11 cellular contexts compared by ENCODE assay signal in the genomic region with DNA sequence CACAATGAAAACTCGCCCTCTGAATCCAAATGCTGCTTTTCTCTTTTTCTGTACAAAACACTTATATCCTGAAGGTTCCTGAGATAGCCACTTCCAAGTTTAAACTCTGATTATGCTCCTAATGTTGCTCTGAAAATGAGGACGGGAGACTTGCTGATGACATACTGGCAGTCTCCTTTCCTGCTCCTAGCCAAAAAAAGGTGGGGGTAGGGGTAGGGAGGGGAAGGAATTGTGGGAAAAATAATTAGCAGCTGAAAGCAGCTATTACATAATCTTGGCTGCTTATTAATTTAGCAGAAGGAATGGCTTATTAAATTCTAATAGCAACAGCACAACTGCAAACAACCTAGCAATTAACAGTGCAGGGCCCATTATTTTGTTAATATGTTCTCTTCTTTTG. TPM values are rescaled to one million over a fixed set of nuclear protein-coding genes. Genes with fewer than 3 reads are reported as not detected.
A peak's percentile ranks its signal among the peaks of the same experiment; 100 is the strongest.
DNase-seq lines count a peak whose midpoint lies in the region; ATAC-seq and TF ChIP-seq lines count a peak whose summit lies in the region.
"Had no signal": no experiment of that assay in that cellular context is flagged by ENCODE, and none has a peak within 500 bp of the region (broad histone marks: within the 10 kb centered on the region; RNA-seq: fewer than 3 reads in every experiment).

No MANE protein-coding gene starts in this region.

- intact Hi-C loops in dendritic cell treated with granulocyte-macrophage colony-stimulating factor and Interleukin-4, amounts not matched to agents 40 ng/mL and 50 ng/mL, for 4 days (cut with micrococcal nuclease), result no loop called here
- intact Hi-C loops in gastrocnemius medialis (cut with DNase I; ENCODE audit: low total_unique reads), result loop anchor here (5.0 to 10.0 kb wide), 2 partner anchors 118 to 931 kb away; a partner anchor contains a TSS

- H3K27me3 Mint-ChIP-seq in dendritic cell treated with granulocyte-macrophage colony-stimulating factor and Interleukin-4, amounts not matched to agents 40 ng/mL and 50 ng/mL, for 4 days, result no peaks in the 10 kb centered on the region

- H3K27ac Mint-ChIP-seq in dendritic cell treated with granulocyte-macrophage colony-stimulating factor and Interleukin-4, amounts not matched to agents 40 ng/mL and 50 ng/mL, for 4 days, result peak overlapping the region; percentile 100

- ATAC-seq in gastrocnemius medialis (no peak), GM21423 (IDR thresholded peaks at IDR 0.05; ENCODE audit: unreplicated experiment) (no peak)
- ATAC-seq: PC-3 had no signal

- H3K4me3 ChIP-seq in MM.1S (ENCODE audit: low read length) (peak overlapping the region; percentile 79), gastrocnemius medialis (no peak overlapping the region)

- H4K20me1 ChIP-seq in MM.1S (ENCODE audit: insufficient read depth, low read length), result no peaks in the 10 kb centered on the region

- TF ChIP-seq POLR2A in gastrocnemius medialis (IDR thresholded peaks at IDR 0.05), result no peak

- peak overlapping the region; percentile 99; the same call in 1 of the 2 replicates for H3K27ac ChIP-seq in MM.1S (ENCODE audit: low read length)
- H3K27ac ChIP-seq in gastrocnemius medialis, result peak overlapping the region; percentile 87 to 94 (median 92)

- no peak for TF ChIP-seq CTCF in MM.1S (IDR thresholded peaks at IDR 0.05; ENCODE audit: low read length)
- TF ChIP-seq CTCF in gastrocnemius medialis (IDR thresholded peaks at IDR 0.05 in 4 of 5, conservative IDR thresholded peaks at IDR 0.05 in 1 of 5), result no peak

- H3K4me1 Mint-ChIP-seq in dendritic cell treated with granulocyte-macrophage colony-stimulating factor and Interleukin-4, amounts not matched to agents 40 ng/mL and 50 ng/mL, for 4 days (ENCODE audit: low read depth), result peaks cover 5% of the 10 kb centered on the region

- H3K4me1 ChIP-seq in MM.1S (ENCODE audit: low read length) (peaks cover 16% of the 10 kb centered on the region; the same call in 1 of the 2 replicates), gastrocnemius medialis (peaks cover 15 to 22% of the 10 kb centered on the region in 2 donors)

- H3K9ac ChIP-seq in MM.1S (ENCODE audit: low read length), result peak overlapping the region; percentile 91; the same call in 1 of the 2 replicates

- DNase-seq in NCI-H1092 treated with DMSO at 0.1 percent for 48 hours (lab: John Stamatoyannopoulos, UW), result peak; percentile 11
- DNase-seq in NCI-H1092 (lab: John Stamatoyannopoulos, UW), result no peak
- no peak for DNase-seq in MM.1S
- DNase-seq in gastrocnemius medialis, result no peak
- no peak for DNase-seq in putamen (ENCODE audit: low spot score)
- no peak for DNase-seq in SKM-1 treated with dmso at 0.1 percent for 144 hours (lab: John Stamatoyannopoulos, UW; ENCODE audit: unreplicated experiment)
- DNase-seq: activated gamma-delta T cell, H7, PC-3 had no signal

- peaks cover 4% of the 10 kb centered on the region for H3K36me3 Mint-ChIP-seq in dendritic cell treated with granulocyte-macrophage colony-stimulating factor and Interleukin-4, amounts not matched to agents 40 ng/mL and 50 ng/mL, for 4 days (ENCODE audit: low read depth)

- peaks cover 20% of the 10 kb centered on the region for H3K79me2 ChIP-seq in MM.1S (ENCODE audit: low read length)

- peak overlapping the region; percentile 57 for H3K4me3 Mint-ChIP-seq in dendritic cell treated with granulocyte-macrophage colony-stimulating factor and Interleukin-4, amounts not matched to agents 40 ng/mL and 50 ng/mL, for 4 days

- peak overlapping the region; percentile 72; the same call in 1 of the 2 replicates for H2AFZ ChIP-seq in MM.1S (ENCODE audit: low read length)

- H3F3A ChIP-seq in MM.1S (ENCODE audit: insufficient read depth, low read length), result peaks cover 20% of the 10 kb centered on the region

- H3K9me3 ChIP-seq in MM.1S (replicated peaks; ENCODE audit: insufficient read depth, low read length) (no peaks in the 10 kb centered on the region), gastrocnemius medialis (no peaks in the 10 kb centered on the region)

- in situ Hi-C loops in gastrocnemius medialis (cut with MboI; ENCODE audit: low sequenced_read_pairs in 4 of 4), result no loop called here

- no peaks in the 10 kb centered on the region for H3K9me2 ChIP-seq in MM.1S (replicated peaks; ENCODE audit: insufficient read depth, low read length)

- peak overlapping the region; percentile 80 for H3K4me2 ChIP-seq in MM.1S (ENCODE audit: low read depth, low read length)

- no peaks in the 10 kb centered on the region for H3K36me3 ChIP-seq in MM.1S (replicated peaks; ENCODE audit: insufficient read depth, low read length)
- no peaks in the 10 kb centered on the region for H3K36me3 ChIP-seq in gastrocnemius medialis

- no peaks in the 10 kb centered on the region for H3K9me3 Mint-ChIP-seq in dendritic cell treated with granulocyte-macrophage colony-stimulating factor and Interleukin-4, amounts not matched to agents 40 ng/mL and 50 ng/mL, for 4 days

- no peaks in the 10 kb centered on the region for H3K27me3 ChIP-seq in MM.1S (replicated peaks; ENCODE audit: insufficient read depth, low read length)
- H3K27me3 ChIP-seq in gastrocnemius medialis, result peaks cover 0 to 16% (median 0%) of the 10 kb centered on the region in 3 donors

RNA-seq across cellular contexts. Expression of a gene that starts 2.0 kb away (rescaled TPM):
- total RNA-seq in gastrocnemius medialis, result 100 to 1,000 TPM in 3 of 4 donors, 10 to 100 TPM in 1; 79.8 to 155 (median 122) TPM
